Comparison of ENCODE assay signal across 8 cellular contexts in genomic region chr12:118136559-118137003, GRCh38. TPM values are rescaled to one million over a fixed set of nuclear protein-coding genes. Genes with fewer than 3 reads are reported as not detected.
DNase-seq lines count a peak whose midpoint lies in the region; ATAC-seq and TF ChIP-seq lines count a peak whose summit lies in the region.

No MANE protein-coding gene starts in this region.

- peak overlapping the region; percentile 96 for H3K9ac ChIP-seq in adipocyte (ENCODE audit: low read length)

- H3K4me3 ChIP-seq in adipocyte (ENCODE audit: low read length) (peak overlapping the region; percentile 85), left ventricle myocardium inferior (peak overlapping the region; percentile 92)

- H3K27me3 ChIP-seq in adipocyte (replicated peaks; ENCODE audit: control insufficient read depth, insufficient read depth, low read length) (no peaks in the 10 kb centered on the region), left ventricle myocardium inferior (ENCODE audit: low read depth) (no peaks in the 10 kb centered on the region)

- TF ChIP-seq CTCF in left ventricle myocardium inferior (IDR thresholded peaks at IDR 0.05; ENCODE audit: borderline replicate concordance) = no peak

- intact Hi-C loops in left ventricle myocardium inferior (cut with micrococcal nuclease) (no loop called here), posterior cingulate gyrus (cut with DNase I) (loop anchor here (5.0 kb wide), 1 partner anchor 51 kb away; no protein-coding TSS in a partner anchor)

- DNase-seq in NCI-H1417 (lab: John Stamatoyannopoulos, UW) = peak in 2 of 3 experiments; percentile 67 to 79
- no peak for DNase-seq in NCI-H1417 treated with DMSO at 0.1 percent for 48 hours (lab: John Stamatoyannopoulos, UW)
- DNase-seq in RPMI8226 = peak; percentile 58
- peak; percentile 78 for DNase-seq in adipocyte (ENCODE audit: low read depth)
- peak; percentile 46 for DNase-seq in left ventricle myocardium inferior
- peak; percentile 24 to 91 (median 50) for DNase-seq in posterior cingulate gyrus
- DNase-seq in NCI-H2171 treated with DMSO at 0.1 percent for 48 hours (lab: John Stamatoyannopoulos, UW) = no peak

- H3K4me1 ChIP-seq in adipocyte (ENCODE audit: control insufficient read depth, insufficient read depth, low read length) = peaks cover 16% of the 10 kb centered on the region
- peaks cover 54% of the 10 kb centered on the region for H3K4me1 ChIP-seq in left ventricle myocardium inferior

- H3K27ac ChIP-seq in left ventricle myocardium inferior (replicated peaks) = peak overlapping the region; percentile 94

- no peaks in the 10 kb centered on the region for H3K9me3 ChIP-seq in adipocyte (ENCODE audit: control insufficient read depth, low read length)
- no peaks in the 10 kb centered on the region for H3K9me3 ChIP-seq in left ventricle myocardium inferior (replicated peaks)

- ATAC-seq in HG03045 (IDR thresholded peaks at IDR 0.05; ENCODE audit: unreplicated experiment) = peak; percentile 35

- H3K36me3 ChIP-seq in adipocyte (ENCODE audit: control insufficient read depth, insufficient read depth, low read length, severe bottlenecking) (peaks cover 33% of the 10 kb centered on the region), left ventricle myocardium inferior (peaks cover 40% of the 10 kb centered on the region)

RNA-seq across cellular contexts. Expression of gene PEBP1, which starts 0.7 kb away (rescaled TPM):
- 461 TPM for total RNA-seq in left ventricle myocardium inferior

RNA-seq across cellular contexts. Expression of gene VSIG10, which starts 32.8 kb away (rescaled TPM):
- total RNA-seq in left ventricle myocardium inferior = 12.1 TPM

Comparison
In these comparisons a context has a peak if more than half of its experiments do, and no peak if none do; other contexts are left out.
1. DNase-seq: peak in NCI-H1417 (2 of 3), RPMI8226 (single experiment), adipocyte (single experiment), left ventricle myocardium inferior (single experiment) and posterior cingulate gyrus (10 of 10); none in NCI-H1417 treated with DMSO at 0.1 percent for 48 hours (single experiment) and NCI-H2171 treated with DMSO at 0.1 percent for 48 hours (single experiment).